Comparison of ENCODE assay signal across 8 cellular contexts in genomic region chr6:139588076-139588639, GRCh38.
DNase-seq lines count a peak whose midpoint lies in the region; ATAC-seq, FAIRE-seq and TF ChIP-seq lines count a peak whose summit lies in the region.

No MANE protein-coding gene starts in this region.

- TF ChIP-seq POLR2A in suprapubic skin (IDR thresholded peaks at IDR 0.05): no peak

- H3K4me3 ChIP-seq in heart right ventricle (no peak overlapping the region), suprapubic skin (no peak overlapping the region)

- H3K27me3 ChIP-seq in heart right ventricle (no peaks in the 10 kb centered on the region), suprapubic skin (no peaks in the 10 kb centered on the region)

- peak; percentile 17 for FAIRE-seq in RCC 7860 (lab: Jason Lieb, UNC)

- no peaks in the 10 kb centered on the region for H3K36me3 ChIP-seq in heart right ventricle
- no peaks in the 10 kb centered on the region for H3K36me3 ChIP-seq in suprapubic skin

- TF ChIP-seq CTCF in heart right ventricle (IDR thresholded peaks at IDR 0.05): no peak
- TF ChIP-seq CTCF in suprapubic skin (IDR thresholded peaks at IDR 0.05): no peak
- no peak for TF ChIP-seq CTCF in RWPE1 (conservative IDR thresholded peaks at IDR 0.05; ENCODE audit: low read depth)

- WGBS in heart right ventricle, 2 donors: 17 to 27% methylated on average over 3 of the region's 3 CpGs
- WGBS in suprapubic skin: 49% methylated on average over 3 of the region's 3 CpGs

- H3K27ac ChIP-seq in heart right ventricle: no peak overlapping the region
- peak overlapping the region; percentile 20 for H3K27ac ChIP-seq in suprapubic skin
- no peak overlapping the region for H3K27ac ChIP-seq in RWPE1

- H3K4me1 ChIP-seq in heart right ventricle (peaks cover 0 to 35% (median 13%) of the 10 kb centered on the region in 9 donors), suprapubic skin (peaks cover 16% of the 10 kb centered on the region)

- DNase-seq in LHCN-M2 (ENCODE audit: low read depth) (peak; percentile 74), RCC 7860 (ENCODE audit: low spot score) (peak; percentile 78), heart right ventricle (peak in 1 of 2 donors; percentile 14), suprapubic skin (ENCODE audit: low spot score in 2 of 2) (no peak), MV-4-11 (lab: John Stamatoyannopoulos, UW) (no peak), RWPE1 (ENCODE audit: low spot score) (no peak)

- peak in 6 of 8 donors; percentile 25 to 89 (median 68) for ATAC-seq in heart right ventricle
- ATAC-seq in GM18858 (IDR thresholded peaks at IDR 0.05; ENCODE audit: unreplicated experiment): no peak
- no peak for ATAC-seq in activated CD4-positive, CD25-positive, alpha-beta regulatory T cell treated with anti-CD3 and anti-CD28 coated beads, Interleukin-2, amount 50 U/mL, for 24 hours

- TF ChIP-seq EP300 in suprapubic skin (IDR thresholded peaks at IDR 0.05): no peak

- POLR2A ChIA-PET in RWPE1 (lab: Yijun Ruan, JAX; ENCODE audit: low non-redundant PET): no interaction called here

- H3K9me3 ChIP-seq in heart right ventricle (no peaks in the 10 kb centered on the region), suprapubic skin (no peaks in the 10 kb centered on the region)

- intact Hi-C loops in heart right ventricle (cut with DNase I): no loop called here

- CTCF ChIA-PET in RWPE1 (lab: Yijun Ruan, JAX): interaction anchor here (0.6 to 0.8 kb wide), 3 partner anchors 15 to 316 kb away, joined by 3 read pairs; no protein-coding TSS in a partner anchor

Comparison
In these comparisons a context has a peak if more than half of its experiments do, and no peak if none do; other contexts are left out.
1. DNase-seq: peak in LHCN-M2 (single experiment) and RCC 7860 (single experiment); none in suprapubic skin (0 of 2), MV-4-11 (single experiment) and RWPE1 (single experiment).
2. ATAC-seq: peak in heart right ventricle (6 of 8); none in GM18858 (single experiment) and activated CD4-positive, CD25-positive, alpha-beta regulatory T cell treated with anti-CD3 and anti-CD28 coated beads, Interleukin-2, amount 50 U/mL, for 24 hours (0 of 2).